ENCODE assay signal across 26 cellular contexts in genomic region chr12:10279937-10280336, GRCh38. TPM values are rescaled to one million over a fixed set of nuclear protein-coding genes. Genes with fewer than 3 reads are reported as not detected.
"Had no signal": no experiment of that assay in that cellular context is flagged by ENCODE, and none has a peak within 500 bp of the region (broad histone marks: within the 10 kb centered on the region; RNA-seq: fewer than 3 reads in every experiment).

No MANE protein-coding gene starts in this region.

- H3K27ac Mint-ChIP-seq: activated CD4-positive, alpha-beta memory T cell treated with anti-CD3 and anti-CD28 coated beads for 36 hours; activated CD4-positive, alpha-beta T cell treated with anti-CD3 and anti-CD28 coated beads, Interleukin-2, amount 10 ng/mL, durations not matched to agents 7 days and 5 days; activated naive CD8-positive, alpha-beta T cell treated with anti-CD3 and anti-CD28 coated beads, Interleukin-2, amount 10 ng/mL, durations not matched to agents 7 days and 5 days; activated T-helper 17 cell treated with anti-CD3 and anti-CD28 coated beads, Interleukin-2, amount 50 U/mL, for 72 hours had no signal

- H3K9me3 ChIP-seq: adrenal gland had no signal

- H3K4me3 Mint-ChIP-seq: activated CD4-positive, alpha-beta memory T cell treated with anti-CD3 and anti-CD28 coated beads for 36 hours; activated CD4-positive, alpha-beta T cell treated with anti-CD3 and anti-CD28 coated beads, Interleukin-2, amount 10 ng/mL, durations not matched to agents 7 days and 5 days; activated naive CD8-positive, alpha-beta T cell treated with anti-CD3 and anti-CD28 coated beads, Interleukin-2, amount 10 ng/mL, durations not matched to agents 7 days and 5 days; activated T-cell treated with anti-CD3 and anti-CD28 coated beads, Interleukin-2, amount 50 U/mL, for 4 hours; activated T-helper 17 cell treated with anti-CD3 and anti-CD28 coated beads, Interleukin-2, amount 50 U/mL, for 72 hours; T-cell had no signal

- DNase-seq: activated CD4-positive, alpha-beta memory T cell treated with anti-CD3 and anti-CD28 coated beads for 36 hours; activated CD4-positive, alpha-beta T cell treated with anti-CD3 and anti-CD28 coated beads, Interleukin-2, amount 10 ng/mL, durations not matched to agents 7 days and 5 days; activated CD4-positive, CD25-positive, alpha-beta regulatory T cell; activated naive CD4-positive, alpha-beta T cell treated with anti-CD3 and anti-CD28 coated beads, Interleukin-2, amount 50 U/mL, for 16 hours; activated naive CD8-positive, alpha-beta T cell treated with anti-CD3 and anti-CD28 coated beads, Interleukin-2, amount 10 ng/mL, durations not matched to agents 7 days and 5 days; activated T-cell treated with anti-CD3 and anti-CD28 coated beads, Interleukin-2, amount 50 U/mL, for 4 hours; adrenal gland; anterior cingulate cortex; NCI-H1092; NCI-H1417; NCI-H1930; NCI-H2171; NCI-H2227 treated with DMSO at 0.1 percent for 48 hours; NCI-H446 treated with DMSO at 0.1 percent for 48 hours; NCI-H526; NCI-H82; SIG-M5; T-helper 2 cell; T1000 had no signal

- H3K4me1 Mint-ChIP-seq: activated CD4-positive, alpha-beta T cell treated with anti-CD3 and anti-CD28 coated beads, Interleukin-2, amount 10 ng/mL, durations not matched to agents 7 days and 5 days; activated T-helper 17 cell treated with anti-CD3 and anti-CD28 coated beads, Interleukin-2, amount 50 U/mL, for 72 hours had no signal

- H3K4me3 ChIP-seq: adrenal gland, SK-N-MC had no signal

- H3K27ac ChIP-seq: adrenal gland, KMS-11, SK-N-MC, VCaP had no signal

- ATAC-seq: activated T-cell treated with anti-CD3 and anti-CD28 coated beads, Interleukin-2, amount 50 U/mL, for 4 hours; activated T-helper 17 cell treated with anti-CD3 and anti-CD28 coated beads, Interleukin-2, amount 50 U/mL, for 72 hours had no signal

- H3K4me1 ChIP-seq: adrenal gland had no signal

- H3K4me2 ChIP-seq: KMS-11 had no signal

- H3K36me3 Mint-ChIP-seq: activated CD4-positive, alpha-beta memory T cell treated with anti-CD3 and anti-CD28 coated beads for 36 hours; T-cell had no signal

- H3K27me3 Mint-ChIP-seq: activated naive CD8-positive, alpha-beta T cell treated with anti-CD3 and anti-CD28 coated beads, Interleukin-2, amount 10 ng/mL, durations not matched to agents 7 days and 5 days had no signal

- H3K9me3 Mint-ChIP-seq: activated CD4-positive, alpha-beta memory T cell treated with anti-CD3 and anti-CD28 coated beads for 36 hours; activated CD4-positive, alpha-beta T cell treated with anti-CD3 and anti-CD28 coated beads, Interleukin-2, amount 10 ng/mL, durations not matched to agents 7 days and 5 days; activated T-helper 17 cell treated with anti-CD3 and anti-CD28 coated beads, Interleukin-2, amount 50 U/mL, for 72 hours had no signal

RNA-seq across cellular contexts. Expression of gene KLRD1, which starts 27.7 kb away (rescaled TPM):
- total RNA-seq: MCF 10A, RPMI7951 had no signal
